In genomic region chr6:7389451-7390217, GRCh38 we compare ENCODE assay signal across 8 cellular contexts. TPM values are rescaled to one million over a fixed set of nuclear protein-coding genes. Genes with fewer than 3 reads are reported as not detected.
DNase-seq lines count a peak whose midpoint lies in the region; ATAC-seq and TF ChIP-seq lines count a peak whose summit lies in the region.

Gene CAGE1 (minus strand): TSS chr6:7389742. CDS start chr6:7387173, 2,569 bp downstream.
Gene RIOK1 (plus strand): TSS chr6:7389808. CDS start chr6:7390003, 195 bp downstream.

- DNase-seq in NB4 (ENCODE audit: low read depth) (peak; percentile 99), SK-N-DZ (ENCODE audit: low spot score) (peak; percentile 95), glomerular visceral epithelial cell (ENCODE audit: extremely low spot score) (peak; percentile 96), omental fat pad (ENCODE audit: low spot score) (peak; percentile 88), testis (peak; percentile 97)

- H3K36me3 Mint-ChIP-seq in activated naive CD4-positive, alpha-beta T cell treated with anti-CD3 and anti-CD28 coated beads, Interleukin-2, amount 50 U/mL, for 24 hours = peaks cover 17% of the 10 kb centered on the region

- no peaks in the 10 kb centered on the region for H3K27me3 ChIP-seq in testis

- H3K4me3 ChIP-seq in GM08714 (ENCODE audit: low read length) (peak within 1 kb of the TSS; percentile 89), NB4 (ENCODE audit: low read depth, low read length) (peak within 1 kb of the TSS; percentile 82), testis (peak within 1 kb of the TSS; percentile 67 to 81)

- H3K27ac Mint-ChIP-seq in activated naive CD4-positive, alpha-beta T cell treated with anti-CD3 and anti-CD28 coated beads, Interleukin-2, amount 50 U/mL, for 24 hours = peak within 1 kb of the TSS; percentile 100

- peak; percentile 96 for ATAC-seq in HG02571 (IDR thresholded peaks at IDR 0.05; ENCODE audit: unreplicated experiment)
- ATAC-seq in omental fat pad (ENCODE audit: low FRiP score) = peak; percentile 99

- no peaks in the 10 kb centered on the region for H3K9me3 ChIP-seq in testis

- no peaks in the 10 kb centered on the region for H3K36me3 ChIP-seq in testis (ENCODE audit: low read depth, missing control alignments)

- H3K27ac ChIP-seq in testis = peak within 1 kb of the TSS; percentile 83 to 85

- H3K4me3 Mint-ChIP-seq in activated naive CD4-positive, alpha-beta T cell treated with anti-CD3 and anti-CD28 coated beads, Interleukin-2, amount 50 U/mL, for 24 hours = peak within 1 kb of the TSS; percentile 93

- peaks cover 51% of the 10 kb centered on the region for H3K4me1 Mint-ChIP-seq in activated naive CD4-positive, alpha-beta T cell treated with anti-CD3 and anti-CD28 coated beads, Interleukin-2, amount 50 U/mL, for 24 hours

- peaks cover 16% of the 10 kb centered on the region for H3K4me1 ChIP-seq in testis

- TF ChIP-seq CTCF in NB4 (IDR thresholded peaks at IDR 0.05; ENCODE audit: low read depth, low read length) = no peak
- TF ChIP-seq CTCF in omental fat pad (IDR thresholded peaks at IDR 0.05) = no peak
- peak in 1 of 3 experiments; percentile 4 for TF ChIP-seq CTCF in testis (IDR thresholded peaks at IDR 0.05)

- TF ChIP-seq POLR2A in NB4 (IDR thresholded peaks at IDR 0.05; ENCODE audit: extremely low read depth, insufficient read length) = peak; percentile 85
- peak; percentile 17 for TF ChIP-seq POLR2A in testis (IDR thresholded peaks at IDR 0.05)

- intact Hi-C loops in testis (cut with DNase I; ENCODE audit: low total_unique reads) = no loop called here

- 0% methylated on average over 29 to 62 of the region's 62 CpGs for WGBS in testis, 2 donors

- H3K27me3 Mint-ChIP-seq in activated naive CD4-positive, alpha-beta T cell treated with anti-CD3 and anti-CD28 coated beads, Interleukin-2, amount 50 U/mL, for 24 hours = no peaks in the 10 kb centered on the region

- no peaks in the 10 kb centered on the region for H3K9me3 Mint-ChIP-seq in activated naive CD4-positive, alpha-beta T cell treated with anti-CD3 and anti-CD28 coated beads, Interleukin-2, amount 50 U/mL, for 24 hours

RNA-seq across cellular contexts. Expression of gene CAGE1, which starts in this region (rescaled TPM):
- 0.09 TPM in 1 of 2 replicates, not detected in the other for polyA plus RNA-seq in SK-N-DZ (2014; cell fraction: cytosol; rRNA removed)
- polyA plus RNA-seq in SK-N-DZ (2014; cell fraction: nucleus; rRNA removed) = not detected in 2 replicates
- not detected for total RNA-seq in omental fat pad
- total RNA-seq in testis = 10 to 100 TPM in 1 of 2 donors, 1 to 10 TPM in 1; 5.7 to 14.9 TPM
- polyA plus RNA-seq in testis (ENCODE audit: insufficient read depth, low read depth, low replicate concordance) = 7.2 TPM

RNA-seq across cellular contexts. Expression of gene RIOK1, which starts in this region (rescaled TPM):
- 25.8 and 28.9 TPM in 2 replicates for polyA plus RNA-seq in SK-N-DZ (2014; cell fraction: cytosol; rRNA removed)
- 32.1 and 37.4 TPM in 2 replicates for polyA plus RNA-seq in SK-N-DZ (2014; cell fraction: nucleus; rRNA removed)
- total RNA-seq in omental fat pad (10 to 100 TPM; 18.1 to 44.8 (median 23.7) TPM), testis (10 to 100 TPM; 25.1 to 37.5 TPM)
- 29.8 TPM for polyA plus RNA-seq in testis (ENCODE audit: insufficient read depth, low read depth, low replicate concordance)

Comparison
In these comparisons a context has a peak if more than half of its experiments do, and no peak if none do; other contexts are left out.
1. Peak in every context shown above with its lines: DNase-seq, ATAC-seq, H3K4me3 ChIP-seq and H3K27ac ChIP-seq.
2. RNA of gene CAGE1 (total RNA-seq): 5.7 to 14.9 TPM in testis; not detected in omental fat pad; every median in the first group is over 4 times any median in the second.